6 cellular contexts compared by ENCODE assay signal in genomic region chr9:130513094-130513493, GRCh38.
"Had no signal": no experiment of that assay in that cellular context is flagged by ENCODE, and none has a peak within 500 bp of the region (broad histone marks: within the 10 kb centered on the region; RNA-seq: fewer than 3 reads in every experiment).

No MANE protein-coding gene starts in this region.

- DNase-seq: H9, HCEC 1CT had no signal

- H3K4me2 ChIP-seq: GM23338 had no signal

- H3K4me3 ChIP-seq: GM23338 had no signal

- H2AFZ ChIP-seq: GM23338 had no signal

- ATAC-seq: GM23338 had no signal

- FAIRE-seq: H1, H54, HTR-8/SVneo had no signal
